ENCODE assay signal across 8 cellular contexts in genomic region chr2:231707625-231708049, GRCh38. TPM values are rescaled to one million over a fixed set of nuclear protein-coding genes. Genes with fewer than 3 reads are reported as not detected.
A peak's percentile ranks its signal among the peaks of the same experiment; 100 is the strongest.
DNase-seq lines count a peak whose midpoint lies in the region; ATAC-seq and TF ChIP-seq lines count a peak whose summit lies in the region.

No MANE protein-coding gene starts in this region.

- H3K79me2 ChIP-seq in HCT116 (ENCODE audit: insufficient read depth, low read length), result peaks cover 58% of the 10 kb centered on the region

- H2AFZ ChIP-seq in HCT116 (ENCODE audit: low read depth, low read length, poor library complexity, severe bottlenecking), result no peak overlapping the region

- TF ChIP-seq POLR2A in HCT116 (IDR thresholded peaks at IDR 0.05; ENCODE audit: borderline replicate concordance, extremely low read depth, insufficient read depth, insufficient read length), result peak; percentile 33

- DNase-seq in CD8-positive, alpha-beta memory T cell, result peak in 3 of 5 donors; percentile 42 to 73 (median 44)
- DNase-seq in HCT116 (ENCODE audit: low read depth, low spot score), result peak; percentile 36
- DNase-seq in activated CD4-positive, CD25-positive, alpha-beta regulatory T cell treated with anti-CD3 and anti-CD28 coated beads, Interleukin-2, amount 50 U/mL, for 72 hours, result peak; percentile 74
- DNase-seq in epithelial cell of esophagus (ENCODE audit: low read depth), result peak; percentile 50
- DNase-seq in neural crest cell (ENCODE audit: low read depth, low spot score), result peak; percentile 65
- DNase-seq in midbrain (lab: John Stamatoyannopoulos, UW), result no peak
- DNase-seq in hepatic stellate cell (ENCODE audit: low spot score), result no peak

- peaks cover 4 to 44% (median 11%) of the 10 kb centered on the region in 3 donors for H3K36me3 Mint-ChIP-seq in CD8-positive, alpha-beta memory T cell
- H3K36me3 Mint-ChIP-seq in neural crest cell (ENCODE audit: low read depth), result peaks cover 28% of the 10 kb centered on the region

- no peak for TF ChIP-seq RAD21 in HCT116 (IDR thresholded peaks at IDR 0.05; ENCODE audit: low read depth)

- H3K9me3 Mint-ChIP-seq in CD8-positive, alpha-beta memory T cell, result peaks cover 0 to 2% (median 0%) of the 10 kb centered on the region in 5 donors
- H3K9me3 Mint-ChIP-seq in neural crest cell, result peaks cover 3% of the 10 kb centered on the region

- RAD21 ChIA-PET in HCT116 (lab: Charles Lee; ENCODE audit: low non-redundant PET in 1 of 2, low total read pairs in 2 of 2, uncharacterized antibody in 2 of 2, unreplicated experiment in 2 of 2), result interaction anchor here in 1 of 2 experiments (1.0 kb wide), 1 partner anchor 16 kb away, joined by 3 read pairs; no protein-coding TSS in a partner anchor

- intact Hi-C loops in HCT116 (cut with micrococcal nuclease), result loop anchor here (1.0 to 5.0 kb wide), 4 partner anchors 27 to 245 kb away; partner anchors contain the start of gene NCL

- peak overlapping the region; percentile 98 for H3K4me2 ChIP-seq in HCT116 (ENCODE audit: low read length)

- CTCF ChIA-PET in CD8-positive, alpha-beta memory T cell (lab: Charles Lee), result interaction anchor here (0.7 to 9.2 kb wide), 15 partner anchors 8 to 106 kb away, joined by 3 to 88 read pairs (median 10); no protein-coding TSS in a partner anchor
- CTCF ChIA-PET in HCT116 (lab: Charles Lee), result interaction anchor here (0.9 to 2.5 kb wide), 8 partner anchors 11 to 96 kb away, joined by 4 to 29 read pairs (median 7); no protein-coding TSS in a partner anchor

- H3K9me2 ChIP-seq in HCT116 (ENCODE audit: insufficient read depth), result no peaks in the 10 kb centered on the region

- peak overlapping the region; percentile 96 for H3K9ac ChIP-seq in HCT116 (ENCODE audit: low read length)

- BruUV-seq in HCT116 (replicated peaks; lab: Mats Ljungman, UMichigan), result no TSS peak

- peaks cover 31% of the 10 kb centered on the region; the same call in 1 of the 2 replicates for H4K20me1 ChIP-seq in HCT116 (ENCODE audit: insufficient read depth)

- POLR2A ChIA-PET in CD8-positive, alpha-beta memory T cell (lab: Charles Lee), result interaction anchor here (1.0 to 4.4 kb wide), 8 partner anchors 22 to 243 kb away, joined by 3 to 48 read pairs (median 9); partner anchors contain the start of gene NCL
- POLR2A ChIA-PET in HCT116 (lab: Charles Lee), result interaction anchor here (0.8 to 5.5 kb wide), 17 partner anchors 9 to 97 kb away, joined by 3 to 34 read pairs (median 6); no protein-coding TSS in a partner anchor

- peak overlapping the region; percentile 91 to 99 (median 98) for H3K4me3 Mint-ChIP-seq in CD8-positive, alpha-beta memory T cell
- peak overlapping the region; percentile 95 for H3K4me3 Mint-ChIP-seq in neural crest cell

- H3K27me3 Mint-ChIP-seq in CD8-positive, alpha-beta memory T cell, result peaks cover 0 to 20% of the 10 kb centered on the region in 2 donors
- H3K27me3 Mint-ChIP-seq in neural crest cell (ENCODE audit: low read depth), result peaks cover 40% of the 10 kb centered on the region

- H3K4me1 Mint-ChIP-seq in CD8-positive, alpha-beta memory T cell, result peaks cover 30 to 48% (median 32%) of the 10 kb centered on the region in 3 donors
- H3K4me1 Mint-ChIP-seq in neural crest cell, result peaks cover 46% of the 10 kb centered on the region

- no peaks in the 10 kb centered on the region for H3K27me3 ChIP-seq in CD8-positive, alpha-beta memory T cell (ENCODE audit: insufficient read depth, low read length, poor library complexity, severe bottlenecking)
- H3K27me3 ChIP-seq in HCT116 (ENCODE audit: insufficient read depth, low read length), result no peaks in the 10 kb centered on the region

- peak overlapping the region; percentile 100 for H3K27ac Mint-ChIP-seq in CD8-positive, alpha-beta memory T cell
- peak overlapping the region; percentile 100 for H3K27ac Mint-ChIP-seq in neural crest cell (ENCODE audit: unreplicated experiment)

- peak; percentile 7 for ATAC-seq in HCT116
- no peak for ATAC-seq in HG03457 (IDR thresholded peaks at IDR 0.05; ENCODE audit: unreplicated experiment)

- peaks cover 31% of the 10 kb centered on the region for H3K4me1 ChIP-seq in CD8-positive, alpha-beta memory T cell (ENCODE audit: insufficient read depth, low read length)
- peaks cover 20 to 44% of the 10 kb centered on the region in 2 experiments for H3K4me1 ChIP-seq in HCT116 (ENCODE audit: control insufficient read depth in 1 of 2, insufficient read depth in 2 of 2, low read length in 2 of 2)

- no peaks in the 10 kb centered on the region for H3K9me3 ChIP-seq in CD8-positive, alpha-beta memory T cell (ENCODE audit: low read length)
- H3K9me3 ChIP-seq in HCT116 (ENCODE audit: control insufficient read depth in 1 of 2, insufficient read depth in 1 of 2, low read depth in 1 of 2, low read length in 2 of 2), result no peaks in the 10 kb centered on the region

- peaks cover 15% of the 10 kb centered on the region for H3K36me3 ChIP-seq in CD8-positive, alpha-beta memory T cell (ENCODE audit: insufficient read depth, low read length)
- H3K36me3 ChIP-seq in HCT116 (ENCODE audit: control insufficient read depth in 1 of 2, insufficient read depth in 2 of 2, low read length in 2 of 2), result peaks cover 19 to 38% of the 10 kb centered on the region in 2 experiments

- peak overlapping the region; percentile 86 for H3K4me3 ChIP-seq in CD8-positive, alpha-beta memory T cell (ENCODE audit: low read length)
- H3K4me3 ChIP-seq in HCT116 (replicated peaks in 1 of 2; ENCODE audit: low read depth in 1 of 2, low read length in 2 of 2) (peak overlapping the region; percentile 85 to 94), epithelial cell of esophagus (ENCODE audit: low read length) (peak overlapping the region; percentile 85)

- TF ChIP-seq CTCF in HCT116 (IDR thresholded peaks at IDR 0.05 in 2 of 3, conservative IDR thresholded peaks at IDR 0.05 in 1 of 3; ENCODE audit: borderline replicate concordance in 1 of 3, insufficient read depth in 1 of 3, low read depth in 2 of 3, low read length in 2 of 3) (no peak), epithelial cell of esophagus (IDR thresholded peaks at IDR 0.05; ENCODE audit: insufficient read depth, low read depth, low read length, missing control alignments) (no peak), neural crest cell (conservative IDR thresholded peaks at IDR 0.05) (no peak)

- H3K27ac ChIP-seq in CD8-positive, alpha-beta memory T cell (ENCODE audit: low read depth, low read length), result peak overlapping the region; percentile 99
- H3K27ac ChIP-seq in HCT116 (ENCODE audit: low read depth, low read length), result peak overlapping the region; percentile 99

TF ChIP-seq in HCT116, 20 proteins besides CTCF, POLR2A, EP300 and RAD21:
- TF ChIP-seq EGR1 (IDR thresholded peaks at IDR 0.05; ENCODE audit: low read depth), result no peak
- TF ChIP-seq SRF (IDR thresholded peaks at IDR 0.05; ENCODE audit: low read depth), result no peak
- no peak for TF ChIP-seq EZH2 (IDR thresholded peaks at IDR 0.05)
- TF ChIP-seq SP1 (IDR thresholded peaks at IDR 0.05; ENCODE audit: low read depth), result no peak
- peak; percentile 63 for TF ChIP-seq ZFX (IDR thresholded peaks at IDR 0.05)
- TF ChIP-seq CEBPB (IDR thresholded peaks at IDR 0.05; ENCODE audit: low read depth), result no peak
- TF ChIP-seq ATF3 (IDR thresholded peaks at IDR 0.05), result no peak

RNA-seq across cellular contexts. Expression of gene PTMA, which starts 0.7 kb away (rescaled TPM):
- total RNA-seq in CD8-positive, alpha-beta memory T cell, result 1,000 to 10,000 TPM; 2,403 to 2,474 TPM
- polyA plus RNA-seq in CD8-positive, alpha-beta memory T cell, result 1,830 TPM
- total RNA-seq in HCT116 (2021; ENCODE audit: unreplicated experiment), result 2,752 TPM
- polyA plus RNA-seq in HCT116 (2012), result 2,841 and 3,306 TPM in 2 replicates
- 1,415 and 1,529 TPM in 2 replicates for total RNA-seq in neural crest cell

Comparison
In these comparisons a context has a peak if more than half of its experiments do, and no peak if none do; other contexts are left out.
1. DNase-seq: peak in CD8-positive, alpha-beta memory T cell (3 of 5), HCT116 (single experiment), activated CD4-positive, CD25-positive, alpha-beta regulatory T cell treated with anti-CD3 and anti-CD28 coated beads, Interleukin-2, amount 50 U/mL, for 72 hours (single experiment), epithelial cell of esophagus (single experiment) and neural crest cell (single experiment); none in midbrain (single experiment) and hepatic stellate cell (single experiment).
2. Peak in every context shown above with its lines, with median percentiles within 50 percentile points of each other: H3K4me3 ChIP-seq.